ENCODE assay signal across 9 cellular contexts in the genomic region with DNA sequence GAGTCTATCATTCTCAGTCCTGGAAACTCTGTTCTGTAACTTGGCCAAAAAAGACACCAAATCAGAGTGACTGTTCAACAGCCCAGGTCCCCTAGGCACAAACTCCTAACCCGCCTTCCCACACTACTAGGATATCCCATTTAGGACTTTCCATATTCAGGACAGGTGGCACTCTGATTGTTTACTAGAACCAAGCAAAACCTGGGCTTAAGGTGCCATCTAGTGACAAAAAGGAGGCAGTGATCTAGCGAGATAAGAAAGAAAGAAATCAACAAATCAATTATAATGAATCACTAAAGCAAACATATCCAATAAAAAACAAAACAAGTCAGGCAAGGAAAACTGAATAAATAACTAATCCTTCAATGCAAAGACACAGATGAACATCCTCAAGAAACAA.
DNase-seq lines count a peak whose midpoint lies in the region; ATAC-seq and TF ChIP-seq lines count a peak whose summit lies in the region.
"Had no signal": no experiment of that assay in that cellular context is flagged by ENCODE, and none has a peak within 500 bp of the region (broad histone marks: within the 10 kb centered on the region; RNA-seq: fewer than 3 reads in every experiment).

No MANE protein-coding gene starts in this region.

- no peak overlapping the region for H4K8ac ChIP-seq in H9 (replicated peaks; ENCODE audit: insufficient read length, low read depth, low read length)

- H2AK5ac ChIP-seq in H9 (ENCODE audit: insufficient read length, low read length) = no peak overlapping the region

- no peaks in the 10 kb centered on the region for H4K20me1 ChIP-seq in H9 (ENCODE audit: control insufficient read depth, insufficient read depth, insufficient read length)

- H3K9me3 Mint-ChIP-seq in H9 = peaks cover 8 to 9% of the 10 kb centered on the region in 2 experiments
- peaks cover 8 to 11% of the 10 kb centered on the region in 2 donors for H3K9me3 Mint-ChIP-seq in natural killer cell

- no peak overlapping the region for H3K14ac ChIP-seq in H9 (ENCODE audit: insufficient read depth, low read length)

- no peak overlapping the region for H4K5ac ChIP-seq in H9 (ENCODE audit: insufficient read length, low read depth, low read length)

- peaks cover under 1% of the 10 kb centered on the region; the same call in 1 of the 2 replicates for H3K27me3 Mint-ChIP-seq in H9 (ENCODE audit: low read depth)
- peaks cover 7 to 10% of the 10 kb centered on the region in 2 donors for H3K27me3 Mint-ChIP-seq in natural killer cell (ENCODE audit: low read depth in 2 of 2)

- no peaks in the 10 kb centered on the region for H3K23me2 ChIP-seq in H9 (ENCODE audit: insufficient read length, low read depth, low read length, poor library complexity, severe bottlenecking)

- intact Hi-C loops in natural killer cell (cut with micrococcal nuclease) = no loop called here

- H3K56ac ChIP-seq in H9 (ENCODE audit: insufficient read length, low read depth, low read length) = no peak overlapping the region

- TF ChIP-seq CTCF in AG09319 (IDR thresholded peaks at IDR 0.05; ENCODE audit: low read depth, low read length) (peak; percentile 39), H9 (conservative IDR thresholded peaks at IDR 0.05) (peak; percentile 87), natural killer cell (IDR thresholded peaks at IDR 0.05) (no peak)

- H3T11ph ChIP-seq in H9 (ENCODE audit: low read length) = no peak overlapping the region

- no peak overlapping the region for H2BK20ac ChIP-seq in H9 (ENCODE audit: low read depth, low read length, poor library complexity, severe bottlenecking)

- no peaks in the 10 kb centered on the region for H3K27me3 ChIP-seq in H9 (ENCODE audit: insufficient read depth, low read length)

- no peak overlapping the region for H3K4ac ChIP-seq in H9 (ENCODE audit: low read depth, low read length)

- H3K23ac ChIP-seq in H9 (ENCODE audit: insufficient read length, low read depth, low read length) = no peak overlapping the region

- H4K91ac ChIP-seq in H9 (ENCODE audit: insufficient read length, low read depth, low read length) = no peak overlapping the region

- no peak overlapping the region for H2AFZ ChIP-seq in H9 (ENCODE audit: low read length)

- no peaks in the 10 kb centered on the region for H3K9me3 ChIP-seq in H9 (ENCODE audit: control insufficient read depth, low read depth, low read length)

- H3K9ac ChIP-seq in H9 (ENCODE audit: extremely low read depth, insufficient read length, low read length) = no peak overlapping the region

- H2BK120ac ChIP-seq in H9 (ENCODE audit: low read depth, low read length, poor library complexity, severe bottlenecking) = no peak overlapping the region

- ATAC-seq in HG03457 (IDR thresholded peaks at IDR 0.05; ENCODE audit: unreplicated experiment) = no peak
- no peak for ATAC-seq in natural killer cell

- no peak overlapping the region for H2BK15ac ChIP-seq in H9 (ENCODE audit: low read depth, low read length)

- DNase-seq in AG09319 (ENCODE audit: extremely low read depth, low read depth) (peak; percentile 4), H9 (peak; percentile 49), RPMI8226 (peak; percentile 20), glomerular endothelial cell (ENCODE audit: extremely low read depth, low read depth, low spot score) (peak; percentile 29), natural killer cell (no peak), cerebellum (ENCODE audit: low spot score) (no peak), globus pallidus (ENCODE audit: low spot score) (no peak)

- H3K18ac ChIP-seq in H9 (ENCODE audit: insufficient read length, low read depth, low read length) = no peak overlapping the region

- H3K4me1 Mint-ChIP-seq in H9 = no peaks in the 10 kb centered on the region; a peak in 1 of 4 replicates
- no peaks in the 10 kb centered on the region for H3K4me1 Mint-ChIP-seq in natural killer cell
- H3K4me1 Mint-ChIP-seq: central memory CD8-positive, alpha-beta T cell had no signal

- WGBS in H9 (ENCODE audit: extremely low coverage, insufficient read length, low lambda C conversion rate) = no CpG with 5 or more reads among the region's 2 CpGs

- H2BK12ac ChIP-seq in H9 (ENCODE audit: insufficient read length, low read depth, low read length) = no peak overlapping the region

- H3K4me1 ChIP-seq in H9 (ENCODE audit: insufficient read depth, low read length) = no peaks in the 10 kb centered on the region

- H3K36me3 Mint-ChIP-seq in H9 (ENCODE audit: insufficient read depth in 1 of 3, low read depth in 3 of 3) = peaks cover 0 to 9% (median 5%) of the 10 kb centered on the region in 3 experiments; a peak in 5 of 7 replicates
- peaks cover 11% of the 10 kb centered on the region for H3K36me3 Mint-ChIP-seq in natural killer cell

- no peak overlapping the region for H3K27ac ChIP-seq in H9 (ENCODE audit: insufficient read length, low read depth, low read length)

- H3K4me3 Mint-ChIP-seq in H9 (no peak overlapping the region), natural killer cell (no peak overlapping the region)
- H3K4me3 Mint-ChIP-seq: central memory CD8-positive, alpha-beta T cell had no signal

- no peak overlapping the region for H3K4me2 ChIP-seq in H9 (ENCODE audit: insufficient read depth, insufficient read length, low read length)

- H3K27ac Mint-ChIP-seq in H9 = no peak overlapping the region
- H3K27ac Mint-ChIP-seq in natural killer cell = no peak overlapping the region

- H3K79me1 ChIP-seq in H9 (ENCODE audit: insufficient read depth, low read depth, low read length, poor library complexity, severe bottlenecking) = no peaks in the 10 kb centered on the region

- H2BK5ac ChIP-seq in H9 (ENCODE audit: insufficient read length, low read length) = no peak overlapping the region

- no peaks in the 10 kb centered on the region for H3K79me2 ChIP-seq in H9 (ENCODE audit: insufficient read depth, low read length)

Comparison
In these comparisons a context has a peak if more than half of its experiments do, and no peak if none do; other contexts are left out.
1. DNase-seq: peak in AG09319 (single experiment), H9 (single experiment), RPMI8226 (single experiment) and glomerular endothelial cell (single experiment); none in natural killer cell (single experiment), cerebellum (single experiment) and globus pallidus (single experiment).